23 cellular contexts compared by ENCODE assay signal in the genomic region with DNA sequence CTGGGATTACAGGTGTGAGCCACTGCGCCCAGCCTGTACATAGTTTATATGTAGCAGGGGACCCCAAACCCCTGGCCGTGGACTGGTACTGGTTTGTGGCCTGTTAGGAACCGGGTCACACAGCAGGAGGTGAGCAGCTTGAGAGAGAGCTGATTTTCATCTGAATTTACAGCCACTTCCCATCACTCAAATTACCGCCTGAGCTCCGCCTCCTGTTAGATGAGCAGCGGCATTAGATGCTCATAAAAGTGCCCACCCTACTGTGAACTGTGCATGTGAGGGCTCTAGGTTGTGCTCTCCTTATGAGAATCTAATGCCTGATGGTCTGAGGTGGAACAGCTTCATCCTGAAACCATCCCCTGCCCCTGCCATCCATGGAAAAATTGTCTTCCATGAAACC.
DNase-seq lines count a peak whose midpoint lies in the region; ATAC-seq and TF ChIP-seq lines count a peak whose summit lies in the region.
"Had no signal": no experiment of that assay in that cellular context is flagged by ENCODE, and none has a peak within 500 bp of the region (broad histone marks: within the 10 kb centered on the region; RNA-seq: fewer than 3 reads in every experiment).

No MANE protein-coding gene starts in this region.

- CTCF ChIA-PET in HEK293 (lab: Yijun Ruan, JAX) = no interaction called here
- CTCF ChIA-PET in HEK293T (lab: Yijun Ruan, JAX) = no interaction called here

- no peak for DNase-seq in HEK293T (ENCODE audit: extremely low spot score)
- no peak for DNase-seq in osteocyte (ENCODE audit: extremely low spot score, unreplicated experiment)
- DNase-seq in sigmoid colon = no peak
- DNase-seq in NCI-H1048 (lab: John Stamatoyannopoulos, UW) = no peak
- DNase-seq: 8988T; ACHN; BE2C; C1 segment of cervical spinal cord; CD4-positive, alpha-beta memory T cell; CD4-positive, CD25-positive, alpha-beta regulatory T cell; CD8-positive, alpha-beta memory T cell; COR-L47; DMS 273 treated with DMSO at 0.1 percent for 48 hours; DMS153; DMS79; DND-41; EL; GDM1 had no signal

- no peaks in the 10 kb centered on the region for H3K9me3 Mint-ChIP-seq in osteocyte (ENCODE audit: unreplicated experiment)
- H3K9me3 Mint-ChIP-seq: CD4-positive, alpha-beta memory T cell; CD4-positive, CD25-positive, alpha-beta regulatory T cell; CD8-positive, alpha-beta memory T cell had no signal

- H3K27me3 ChIP-seq in sigmoid colon = no peaks in the 10 kb centered on the region
- H3K27me3 ChIP-seq: BE2C, BLaER1 had no signal

- peaks cover 24% of the 10 kb centered on the region for H3K4me1 ChIP-seq in HEK293 (ENCODE audit: control insufficient read depth, insufficient read depth, low read length)
- H3K4me1 ChIP-seq in sigmoid colon = peaks cover 0 to 23% (median 7%) of the 10 kb centered on the region in 4 donors

- TF ChIP-seq EP300 in sigmoid colon (IDR thresholded peaks at IDR 0.05) = no peak

- no peak overlapping the region for H3K4me3 Mint-ChIP-seq in osteocyte (ENCODE audit: unreplicated experiment)
- H3K4me3 Mint-ChIP-seq: CD14-positive monocyte; CD4-positive, alpha-beta memory T cell; CD4-positive, CD25-positive, alpha-beta regulatory T cell; CD8-positive, alpha-beta memory T cell had no signal

- TF ChIP-seq CTCF in HEK293 (tag by site-specific recombination; IDR thresholded peaks at IDR 0.05) (no peak), osteocyte (IDR thresholded peaks at IDR 0.05) (no peak), sigmoid colon (IDR thresholded peaks at IDR 0.05) (no peak)

- intact Hi-C loops in sigmoid colon (cut with DNase I) = no loop called here

- ATAC-seq in GM19455 (IDR thresholded peaks at IDR 0.05; ENCODE audit: unreplicated experiment) = no peak
- ATAC-seq: GM12878 had no signal

- H3K36me3 ChIP-seq in HEK293 (ENCODE audit: control insufficient read depth in 2 of 2, insufficient read depth in 1 of 2, low read length in 2 of 2) (no peaks in the 10 kb centered on the region; a peak in 1 of 3 replicates), sigmoid colon (no peaks in the 10 kb centered on the region)
- H3K36me3 ChIP-seq: BE2C, BLaER1 had no signal

- WGBS in sigmoid colon, 2 donors = 85 to 90% methylated on average over 6 of the region's 6 CpGs

- H3K4me1 Mint-ChIP-seq in osteocyte (ENCODE audit: unreplicated experiment) = peaks cover 43% of the 10 kb centered on the region
- H3K4me1 Mint-ChIP-seq: CD14-positive monocyte; CD4-positive, alpha-beta memory T cell; CD4-positive, CD25-positive, alpha-beta regulatory T cell; CD8-positive, alpha-beta memory T cell had no signal

- no peaks in the 10 kb centered on the region for H3K27me3 Mint-ChIP-seq in osteocyte (ENCODE audit: unreplicated experiment)
- H3K27me3 Mint-ChIP-seq: CD4-positive, CD25-positive, alpha-beta regulatory T cell had no signal

- H3K36me3 Mint-ChIP-seq in osteocyte (ENCODE audit: unreplicated experiment) = peaks cover 55% of the 10 kb centered on the region
- H3K36me3 Mint-ChIP-seq: CD14-positive monocyte; CD4-positive, alpha-beta memory T cell; CD4-positive, CD25-positive, alpha-beta regulatory T cell; CD8-positive, alpha-beta memory T cell had no signal

- POLR2A ChIA-PET in HEK293 (lab: Yijun Ruan, JAX) = no interaction called here
- POLR2A ChIA-PET in HEK293T (lab: Yijun Ruan, JAX) = no interaction called here

- H3K4me3 ChIP-seq in HEK293 (ENCODE audit: low read depth, low read length) = no peak overlapping the region
- H3K4me3 ChIP-seq in sigmoid colon = no peak overlapping the region
- H3K4me3 ChIP-seq: BLaER1, GM12878 had no signal

- no peaks in the 10 kb centered on the region for H3K9me3 ChIP-seq in HEK293 (ENCODE audit: control insufficient read depth, insufficient read depth, low read depth, low read length)
- H3K9me3 ChIP-seq in sigmoid colon = no peaks in the 10 kb centered on the region
- H3K9me3 ChIP-seq: BE2C, BLaER1 had no signal

- H3K27ac Mint-ChIP-seq in osteocyte (ENCODE audit: unreplicated experiment) = peak overlapping the region; percentile 72
- H3K27ac Mint-ChIP-seq: CD14-positive monocyte; CD4-positive, alpha-beta memory T cell; CD4-positive, CD25-positive, alpha-beta regulatory T cell; CD8-positive, alpha-beta memory T cell had no signal

- TF ChIP-seq POLR2A in sigmoid colon (IDR thresholded peaks at IDR 0.05) = no peak

- H3K27ac ChIP-seq in HEK293 (ENCODE audit: extremely low read depth, low read depth, low read length) (no peak overlapping the region), sigmoid colon (no peak overlapping the region)
- H3K27ac ChIP-seq: BLaER1 had no signal

TF ChIP-seq in HEK293, 187 proteins besides CTCF, POLR2A, EP300 and RAD21 (continues in another document):
- no peak for TF ChIP-seq ZNF629 (tag by site-specific recombination; IDR thresholded peaks at IDR 0.05)
- TF ChIP-seq GFI1B (tag by site-specific recombination; IDR thresholded peaks at IDR 0.05) = no peak
- TF ChIP-seq, protein P1, sequence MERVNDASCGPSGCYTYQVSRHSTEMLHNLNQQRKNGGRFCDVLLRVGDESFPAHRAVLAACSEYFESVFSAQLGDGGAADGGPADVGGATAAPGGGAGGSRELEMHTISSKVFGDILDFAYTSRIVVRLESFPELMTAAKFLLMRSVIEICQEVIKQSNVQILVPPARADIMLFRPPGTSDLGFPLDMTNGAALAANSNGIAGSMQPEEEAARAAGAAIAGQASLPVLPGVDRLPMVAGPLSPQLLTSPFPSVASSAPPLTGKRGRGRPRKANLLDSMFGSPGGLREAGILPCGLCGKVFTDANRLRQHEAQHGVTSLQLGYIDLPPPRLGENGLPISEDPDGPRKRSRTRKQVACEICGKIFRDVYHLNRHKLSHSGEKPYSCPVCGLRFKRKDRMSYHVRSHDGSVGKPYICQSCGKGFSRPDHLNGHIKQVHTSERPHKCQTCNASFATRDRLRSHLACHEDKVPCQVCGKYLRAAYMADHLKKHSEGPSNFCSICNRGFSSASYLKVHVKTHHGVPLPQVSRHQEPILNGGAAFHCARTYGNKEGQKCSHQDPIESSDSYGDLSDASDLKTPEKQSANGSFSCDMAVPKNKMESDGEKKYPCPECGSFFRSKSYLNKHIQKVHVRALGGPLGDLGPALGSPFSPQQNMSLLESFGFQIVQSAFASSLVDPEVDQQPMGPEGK (tag by site-specific recombination; IDR thresholded peaks at IDR 0.05) = no peak
- TF ChIP-seq MZF1 (tag by site-specific recombination; IDR thresholded peaks at IDR 0.05; ENCODE audit: borderline replicate concordance) = peak; percentile 19; the same call in 1 of the 2 replicates
- no peak for TF ChIP-seq KLF8 (tag by site-specific recombination; IDR thresholded peaks at IDR 0.05)
- no peak for TF ChIP-seq MYNN (tag by site-specific recombination; IDR thresholded peaks at IDR 0.05; ENCODE audit: borderline replicate concordance)
- TF ChIP-seq MEIS1 (CRISPR knock-in tag; IDR thresholded peaks at IDR 0.05; ENCODE audit: borderline replicate concordance) = no peak
- peak; percentile 90 for TF ChIP-seq FEZF1 (tag by site-specific recombination; IDR thresholded peaks at IDR 0.05)
- TF ChIP-seq ZNF610 (tag by site-specific recombination; IDR thresholded peaks at IDR 0.05; ENCODE audit: borderline replicate concordance) = no peak
- peak; percentile 84 for TF ChIP-seq ZNF664 (tag by site-specific recombination; IDR thresholded peaks at IDR 0.05)
- TF ChIP-seq ZNF785 (tag by site-specific recombination; IDR thresholded peaks at IDR 0.05) = no peak
- no peak for TF ChIP-seq ZNF146 (tag by site-specific recombination; IDR thresholded peaks at IDR 0.05)
- no peak for TF ChIP-seq TCF7L2 (IDR thresholded peaks at IDR 0.05; ENCODE audit: borderline replicate concordance, low read depth, low read length)
- TF ChIP-seq ZIC2 (tag by site-specific recombination; IDR thresholded peaks at IDR 0.05) = peak; percentile 75
- no peak for TF ChIP-seq SCRT2 (tag by site-specific recombination; IDR thresholded peaks at IDR 0.05)

TF ChIP-seq in HEK293T, 16 proteins besides CTCF, POLR2A, EP300 and RAD21:
- TF ChIP-seq SP1 (IDR thresholded peaks at IDR 0.05) (no peak), FOXK2 (IDR thresholded peaks at IDR 0.05) (no peak), BHLHE40 (IDR thresholded peaks at IDR 0.05; ENCODE audit: borderline replicate concordance) (no peak), ARNT (IDR thresholded peaks at IDR 0.05) (no peak), ZNF384 (IDR thresholded peaks at IDR 0.05) (no peak)
- TF ChIP-seq, protein P2, sequence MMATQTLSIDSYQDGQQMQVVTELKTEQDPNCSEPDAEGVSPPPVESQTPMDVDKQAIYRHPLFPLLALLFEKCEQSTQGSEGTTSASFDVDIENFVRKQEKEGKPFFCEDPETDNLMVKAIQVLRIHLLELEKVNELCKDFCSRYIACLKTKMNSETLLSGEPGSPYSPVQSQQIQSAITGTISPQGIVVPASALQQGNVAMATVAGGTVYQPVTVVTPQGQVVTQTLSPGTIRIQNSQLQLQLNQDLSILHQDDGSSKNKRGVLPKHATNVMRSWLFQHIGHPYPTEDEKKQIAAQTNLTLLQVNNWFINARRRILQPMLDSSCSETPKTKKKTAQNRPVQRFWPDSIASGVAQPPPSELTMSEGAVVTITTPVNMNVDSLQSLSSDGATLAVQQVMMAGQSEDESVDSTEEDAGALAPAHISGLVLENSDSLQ (IDR thresholded peaks at IDR 0.05) = peak; percentile 85
